8 cellular contexts compared by ENCODE assay signal in genomic region chr6:33204165-33204414, GRCh38. TPM values are rescaled to one million over a fixed set of nuclear protein-coding genes. Genes with fewer than 3 reads are reported as not detected.
A peak's percentile ranks its signal among the peaks of the same experiment; 100 is the strongest.
DNase-seq lines count a peak whose midpoint lies in the region; ATAC-seq and TF ChIP-seq lines count a peak whose summit lies in the region.

No MANE protein-coding gene starts in this region.

- TF ChIP-seq POLR2A in body of pancreas (IDR thresholded peaks at IDR 0.05): no peak
- no peak for TF ChIP-seq POLR2A in gastroesophageal sphincter (IDR thresholded peaks at IDR 0.05)

- H3K9me3 Mint-ChIP-seq in naive B cell: no peaks in the 10 kb centered on the region

- ATAC-seq in body of pancreas (no peak), naive B cell (ENCODE audit: low read depth in 2 of 2) (no peak), GM18511 (IDR thresholded peaks at IDR 0.05; ENCODE audit: unreplicated experiment) (no peak), GM18502 (IDR thresholded peaks at IDR 0.05; ENCODE audit: poor library complexity, unreplicated experiment) (no peak), HG02798 (IDR thresholded peaks at IDR 0.05; ENCODE audit: poor library complexity, unreplicated experiment) (no peak), gastroesophageal sphincter (no peak)

- H3K4me1 Mint-ChIP-seq in naive B cell: peaks cover 63 to 79% (median 75%) of the 10 kb centered on the region in 3 donors

- H3K9me3 ChIP-seq in HUES64 (ENCODE audit: insufficient read depth, low read depth, low read length) (no peaks in the 10 kb centered on the region), body of pancreas (no peaks in the 10 kb centered on the region), gastroesophageal sphincter (no peaks in the 10 kb centered on the region)

- peak overlapping the region; percentile 88 to 100 (median 93) for H3K4me3 Mint-ChIP-seq in naive B cell

- TF ChIP-seq EP300 in gastroesophageal sphincter (IDR thresholded peaks at IDR 0.05): no peak

- intact Hi-C loops in body of pancreas (cut with DNase I): no loop called here

- H3K27me3 ChIP-seq in HUES64 (ENCODE audit: insufficient read depth, low read length) (peaks cover 37% of the 10 kb centered on the region), body of pancreas (no peaks in the 10 kb centered on the region), gastroesophageal sphincter (no peaks in the 10 kb centered on the region)

- TF ChIP-seq CTCF in 22Rv1 (IDR thresholded peaks at IDR 0.05) (no peak), body of pancreas (IDR thresholded peaks at IDR 0.05) (no peak), gastroesophageal sphincter (IDR thresholded peaks at IDR 0.05) (no peak)

- peak overlapping the region; percentile 80 for H3K4me3 ChIP-seq in HUES64 (ENCODE audit: low read length)
- no peak overlapping the region for H3K4me3 ChIP-seq in body of pancreas
- H3K4me3 ChIP-seq in gastroesophageal sphincter: peak overlapping the region in 1 of 2 donors; percentile 74

- H3K27me3 Mint-ChIP-seq in naive B cell: no peaks in the 10 kb centered on the region

- H3K36me3 ChIP-seq in HUES64 (ENCODE audit: insufficient read depth, low read length): peaks cover 26% of the 10 kb centered on the region
- peaks cover 0 to 6% of the 10 kb centered on the region in 2 donors for H3K36me3 ChIP-seq in body of pancreas (replicated peaks in 1 of 2; ENCODE audit: insufficient read depth in 1 of 2, low read depth in 2 of 2)
- H3K36me3 ChIP-seq in gastroesophageal sphincter: peaks cover 0 to 23% of the 10 kb centered on the region in 2 donors

- DNase-seq in body of pancreas (no peak), naive B cell (no peak)

- H3K9ac ChIP-seq in HUES64 (ENCODE audit: low read depth, low read length): no peak overlapping the region

- H3K36me3 Mint-ChIP-seq in naive B cell: peaks cover 13 to 16% of the 10 kb centered on the region in 2 donors

- WGBS in HUES64: 7% methylated on average over 3 of the region's 4 CpGs
- WGBS in body of pancreas, 2 donors: 0 to 3% methylated on average over 4 of the region's 4 CpGs
- 4% methylated on average over 4 of the region's 4 CpGs; no CpG with 5 or more reads in 1 of the 2 donors for WGBS in gastroesophageal sphincter (ENCODE audit: low coverage in 1 of 2), 2 donors

- H3K4me1 ChIP-seq in HUES64 (ENCODE audit: insufficient read depth, low read length) (peaks cover 36% of the 10 kb centered on the region), body of pancreas (peaks cover 72% of the 10 kb centered on the region), gastroesophageal sphincter (peaks cover 10 to 76% (median 32%) of the 10 kb centered on the region in 3 donors)

- peak overlapping the region in 4 of 6 donors; percentile 44 to 85 (median 78) for H3K27ac Mint-ChIP-seq in naive B cell

- peak overlapping the region; percentile 95 for H3K27ac ChIP-seq in 22Rv1
- no peak overlapping the region for H3K27ac ChIP-seq in HUES64 (ENCODE audit: low read depth, low read length)
- peak overlapping the region; percentile 81 to 93 (median 88) for H3K27ac ChIP-seq in body of pancreas
- H3K27ac ChIP-seq in gastroesophageal sphincter: peak overlapping the region in 2 of 4 donors; percentile 76 to 78

RNA-seq across cellular contexts. Expression of gene HSD17B8, which starts 0.4 kb away (rescaled TPM):
- polyA plus RNA-seq in HUES64 (2013, experiment 1 of 2): 3.5 TPM
- 3.2 TPM for polyA plus RNA-seq in HUES64 (2013, experiment 2 of 2)
- 10 to 100 TPM; 19.1 to 29.1 TPM for total RNA-seq in body of pancreas
- 10 to 100 TPM; 13.8 to 24.1 (median 21.6) TPM for polyA plus RNA-seq in naive B cell (ENCODE audit: low read depth in 6 of 6)
- total RNA-seq in gastroesophageal sphincter: 10 to 100 TPM in 3 of 4 donors, 1 to 10 TPM in 1; 2.2 to 16.1 (median 12.2) TPM

RNA-seq across cellular contexts. Expression of gene SLC39A7, which starts 3.4 kb away (rescaled TPM):
- polyA plus RNA-seq in HUES64 (2013, experiment 1 of 2): 75.8 TPM
- polyA plus RNA-seq in HUES64 (2013, experiment 2 of 2): 72.8 TPM
- total RNA-seq in body of pancreas: 10 to 100 TPM; 57.3 to 67.9 TPM
- polyA plus RNA-seq in naive B cell (ENCODE audit: low read depth in 6 of 6): 10 to 100 TPM; 15.6 to 26.0 (median 17.6) TPM
- total RNA-seq in gastroesophageal sphincter: 10 to 100 TPM; 54.6 to 79.9 (median 66.4) TPM

RNA-seq across cellular contexts. Expression of gene RXRB, which starts 3.6 kb away (rescaled TPM):
- polyA plus RNA-seq in HUES64 (2013, experiment 1 of 2): 13.1 TPM
- 12.7 TPM for polyA plus RNA-seq in HUES64 (2013, experiment 2 of 2)
- total RNA-seq in body of pancreas: 10 to 100 TPM; 17.1 to 21.0 TPM
- 10 to 100 TPM in 1 of 6 donors, 1 to 10 TPM in 5; 2.2 to 10.8 (median 7.4) TPM for polyA plus RNA-seq in naive B cell (ENCODE audit: low read depth in 6 of 6)
- 10 to 100 TPM; 20.0 to 38.8 (median 28.9) TPM for total RNA-seq in gastroesophageal sphincter

RNA-seq across cellular contexts. Expression of gene RING1, which starts 4.2 kb away (rescaled TPM):
- 27.4 TPM for polyA plus RNA-seq in HUES64 (2013, experiment 1 of 2)
- polyA plus RNA-seq in HUES64 (2013, experiment 2 of 2): 29.5 TPM
- total RNA-seq in body of pancreas: 10 to 100 TPM; 11.2 to 28.3 TPM
- 10 to 100 TPM in 1 of 6 donors, 1 to 10 TPM in 5; 2.8 to 12.1 (median 7.4) TPM for polyA plus RNA-seq in naive B cell (ENCODE audit: low read depth in 6 of 6)
- total RNA-seq in gastroesophageal sphincter: 10 to 100 TPM; 12.5 to 23.8 (median 17.7) TPM

RNA-seq across cellular contexts. Expression of gene COL11A2, which starts 11.8 kb away (rescaled TPM):
- polyA plus RNA-seq in HUES64 (2013, experiment 1 of 2): 0.70 TPM
- 0.63 TPM for polyA plus RNA-seq in HUES64 (2013, experiment 2 of 2)
- 1 to 10 TPM in 1 of 2 donors, under 1 TPM in 1; 0.78 to 2.3 TPM for total RNA-seq in body of pancreas
- polyA plus RNA-seq in naive B cell (ENCODE audit: low read depth in 6 of 6): under 1 TPM in 2 of 6 donors, not detected in 4; 0.09 to 0.30 TPM
- total RNA-seq in gastroesophageal sphincter: 1 to 10 TPM in 1 of 4 donors, under 1 TPM in 3; 0.35 to 1.4 (median 0.45) TPM
